Comparison of ENCODE assay signal across 8 cellular contexts in the genomic region with DNA sequence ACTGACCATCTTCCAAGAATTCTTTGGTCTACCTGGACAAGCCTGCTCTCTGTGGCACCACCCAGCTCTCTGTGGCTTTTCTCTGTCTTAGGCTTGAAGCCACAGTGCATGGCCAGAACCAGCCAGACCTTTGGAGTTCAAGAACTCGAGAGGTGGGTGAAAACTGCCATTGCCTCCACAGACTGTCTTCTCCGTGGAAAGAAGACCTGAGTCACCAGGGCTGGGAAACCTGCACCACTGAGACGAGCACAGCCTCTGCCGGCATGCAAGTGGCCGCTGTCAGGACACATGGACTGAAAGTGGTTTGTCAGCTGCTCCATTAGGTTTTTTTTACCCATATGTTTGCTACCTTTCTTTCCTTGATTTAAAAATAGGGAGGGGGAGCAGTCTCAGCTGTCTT.
DNase-seq lines count a peak whose midpoint lies in the region; ATAC-seq and TF ChIP-seq lines count a peak whose summit lies in the region.

No MANE protein-coding gene starts in this region.

- peak; percentile 59 for ATAC-seq in left lobe of liver
- no peak for ATAC-seq in activated CD8-positive, alpha-beta T cell treated with anti-CD3 and anti-CD28 coated beads, Interleukin-2, amount 10 ng/mL, durations not matched to agents 7 days and 5 days
- no peak for ATAC-seq in HG03442 (IDR thresholded peaks at IDR 0.05; ENCODE audit: unreplicated experiment)

- H3K4me1 Mint-ChIP-seq in activated CD8-positive, alpha-beta T cell treated with anti-CD3 and anti-CD28 coated beads, Interleukin-2, amount 10 ng/mL, durations not matched to agents 7 days and 5 days (ENCODE audit: low read depth), result peaks cover 5% of the 10 kb centered on the region

- H3K27ac ChIP-seq in caudate nucleus (ENCODE audit: low read depth, low read length) (peak overlapping the region; percentile 77), spleen (peak overlapping the region in 7 of 8 donors; percentile 28 to 84 (median 78))

- intact Hi-C loops in spleen (cut with DNase I; ENCODE audit: low total_unique reads), result no loop called here

- no peaks in the 10 kb centered on the region for H3K36me3 Mint-ChIP-seq in activated CD8-positive, alpha-beta T cell treated with anti-CD3 and anti-CD28 coated beads, Interleukin-2, amount 10 ng/mL, durations not matched to agents 7 days and 5 days (ENCODE audit: low read depth)

- no peak overlapping the region for H3K4me3 Mint-ChIP-seq in activated CD8-positive, alpha-beta T cell treated with anti-CD3 and anti-CD28 coated beads, Interleukin-2, amount 10 ng/mL, durations not matched to agents 7 days and 5 days

- H3K9me3 ChIP-seq in spleen, result no peaks in the 10 kb centered on the region

- H3K27ac Mint-ChIP-seq in activated CD8-positive, alpha-beta T cell treated with anti-CD3 and anti-CD28 coated beads, Interleukin-2, amount 10 ng/mL, durations not matched to agents 7 days and 5 days, result no peak overlapping the region

- H3K36me3 ChIP-seq in spleen, result no peaks in the 10 kb centered on the region

- DNase-seq in EL, result peak; percentile 4
- DNase-seq in caudate nucleus (lab: John Stamatoyannopoulos, UW), result peak in 23 of 61 donors; percentile 16 to 80 (median 57)
- no peak for DNase-seq in left lobe of liver (ENCODE audit: low spot score)
- DNase-seq in spleen, result no peak
- DNase-seq in mesenteric fat pad (ENCODE audit: low spot score), result no peak
- DNase-seq in activated CD8-positive, alpha-beta T cell treated with anti-CD3 and anti-CD28 coated beads, Interleukin-2, amount 10 ng/mL, durations not matched to agents 7 days and 5 days, result no peak
- DNase-seq in NCI-H82 (lab: John Stamatoyannopoulos, UW), result no peak

- H3K4me3 ChIP-seq in spleen, result no peak overlapping the region

- no peaks in the 10 kb centered on the region for H3K9me3 Mint-ChIP-seq in activated CD8-positive, alpha-beta T cell treated with anti-CD3 and anti-CD28 coated beads, Interleukin-2, amount 10 ng/mL, durations not matched to agents 7 days and 5 days (ENCODE audit: insufficient read depth)

- peaks cover 5 to 64% (median 38%) of the 10 kb centered on the region in 6 donors for H3K4me1 ChIP-seq in spleen

- CTCF ChIA-PET in activated CD8-positive, alpha-beta T cell treated with anti-CD3 and anti-CD28 coated beads, Interleukin-2, amount 10 ng/mL, durations not matched to agents 7 days and 5 days (lab: Charles Lee), result no interaction called here

- WGBS in spleen, 5 donors, result 52 to 66% (median 64%) methylated on average over 5 of the region's 5 CpGs

- peaks cover 0 to 18% (median 7%) of the 10 kb centered on the region in 7 donors for H3K27me3 ChIP-seq in spleen (replicated peaks in 1 of 7)

- POLR2A ChIA-PET in activated CD8-positive, alpha-beta T cell treated with anti-CD3 and anti-CD28 coated beads, Interleukin-2, amount 10 ng/mL, durations not matched to agents 7 days and 5 days (lab: Charles Lee), result no interaction called here

- no peak for TF ChIP-seq POLR2A in spleen (IDR thresholded peaks at IDR 0.05)

- peaks cover 23% of the 10 kb centered on the region for H3K27me3 Mint-ChIP-seq in activated CD8-positive, alpha-beta T cell treated with anti-CD3 and anti-CD28 coated beads, Interleukin-2, amount 10 ng/mL, durations not matched to agents 7 days and 5 days (ENCODE audit: low read depth)

- no peak for TF ChIP-seq CTCF in spleen (IDR thresholded peaks at IDR 0.05 in 8 of 11, conservative IDR thresholded peaks at IDR 0.05 in 3 of 11)
